8 cellular contexts compared by ENCODE assay signal in the genomic region with DNA sequence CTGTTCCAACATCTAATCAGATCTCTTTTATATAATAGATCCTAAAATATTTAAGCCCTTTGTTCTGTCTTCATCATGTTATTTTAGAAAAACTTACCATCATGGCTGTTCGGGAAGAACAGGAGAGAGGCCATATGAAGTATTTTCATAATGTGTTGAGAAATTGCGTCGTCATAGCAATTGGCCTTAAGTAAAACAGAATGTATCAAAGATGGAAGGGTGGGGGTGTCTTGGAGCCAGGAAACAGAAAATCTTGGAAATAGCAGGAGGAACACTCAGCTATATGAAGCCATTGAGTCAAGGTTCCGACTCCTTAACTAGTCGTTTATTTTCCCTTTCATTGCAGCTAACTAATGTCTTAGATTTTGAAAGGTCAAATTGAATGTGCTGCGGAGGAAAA. TPM values are rescaled to one million over a fixed set of nuclear protein-coding genes. Genes with fewer than 3 reads are reported as not detected.
DNase-seq lines count a peak whose midpoint lies in the region; ATAC-seq, FAIRE-seq and TF ChIP-seq lines count a peak whose summit lies in the region.

No MANE protein-coding gene starts in this region.

- H3K4me1 ChIP-seq in SJCRH30 (peaks cover 32% of the 10 kb centered on the region), foreskin keratinocyte (peaks cover 47% of the 10 kb centered on the region)

- peak overlapping the region; percentile 86; the same call in 1 of the 2 replicates for H3K27ac ChIP-seq in SJCRH30
- H3K27ac ChIP-seq in foreskin keratinocyte = peak overlapping the region; percentile 36
- peak overlapping the region in 18 of 21 experiments; percentile 63 to 99 (median 96) for H3K27ac ChIP-seq in skin epidermis

- H3K9me3 ChIP-seq in SJCRH30 (replicated peaks) = no peaks in the 10 kb centered on the region

- TF ChIP-seq POLR2A in GM12892 (IDR thresholded peaks at IDR 0.05; ENCODE audit: low read depth, low read length) = 0 out of 2 replicates have a peak, but pooled peaks have one; percentile 7

- DNase-seq in GM12892 (ENCODE audit: insufficient read length) = no peak
- peak in 1 of 2 experiments; percentile 14 for DNase-seq in SJCRH30
- peak in 1 of 2 donors; percentile 27 for DNase-seq in foreskin keratinocyte
- DNase-seq in NCI-H446 treated with DMSO at 0.1 percent for 48 hours (lab: John Stamatoyannopoulos, UW) = no peak

- no peak for FAIRE-seq in GM12892 (lab: Jason Lieb, UNC)

- H3K27me3 ChIP-seq in SJCRH30 = no peaks in the 10 kb centered on the region
- no peaks in the 10 kb centered on the region for H3K27me3 ChIP-seq in foreskin keratinocyte

- H3K36me3 ChIP-seq in SJCRH30 = no peaks in the 10 kb centered on the region

- ATAC-seq in foreskin keratinocyte (no peak), HG03159 (IDR thresholded peaks at IDR 0.05; ENCODE audit: unreplicated experiment) (no peak), HG03571 (IDR thresholded peaks at IDR 0.05; ENCODE audit: unreplicated experiment) (no peak), GM18907 (IDR thresholded peaks at IDR 0.05; ENCODE audit: unreplicated experiment) (no peak)

- no peak for TF ChIP-seq CTCF in foreskin keratinocyte (conservative IDR thresholded peaks at IDR 0.05)

- H3K4me3 ChIP-seq in SJCRH30 = peak overlapping the region; percentile 99
- peak overlapping the region; percentile 71 to 99 (median 90) for H3K4me3 ChIP-seq in skin epidermis

RNA-seq across cellular contexts. Expression of a gene that starts 1.3 kb away (rescaled TPM):
- polyA plus RNA-seq in GM12892 (2012; ENCODE audit: missing spikeins) = 58.7 TPM
- 153 and 155 TPM in 2 replicates for total RNA-seq in SJCRH30 (2014; rRNA removed; shearing (Covaris generic))
- 128 and 131 TPM in 2 replicates for total RNA-seq in foreskin keratinocyte
- polyA plus RNA-seq in foreskin keratinocyte = 87.3 and 89.6 TPM in 2 replicates

RNA-seq across cellular contexts. Expression of a gene that starts 49.2 kb away (rescaled TPM):
- polyA plus RNA-seq in GM12892 (2012; ENCODE audit: missing spikeins) = 29.6 TPM
- 34.1 and 38.1 TPM in 2 replicates for total RNA-seq in SJCRH30 (2014; rRNA removed; shearing (Covaris generic))
- total RNA-seq in foreskin keratinocyte = 33.5 and 36.6 TPM in 2 replicates
- 16.4 and 19.6 TPM in 2 replicates for polyA plus RNA-seq in foreskin keratinocyte

Comparison
In these comparisons a context has a peak if more than half of its experiments do, and no peak if none do; other contexts are left out.
1. H3K27ac ChIP-seq: peak in every context shown above with its lines; median percentile 96 in skin epidermis; 86 in SJCRH30; 36 in foreskin keratinocyte.